9 cellular contexts compared by ENCODE assay signal in the genomic region with DNA sequence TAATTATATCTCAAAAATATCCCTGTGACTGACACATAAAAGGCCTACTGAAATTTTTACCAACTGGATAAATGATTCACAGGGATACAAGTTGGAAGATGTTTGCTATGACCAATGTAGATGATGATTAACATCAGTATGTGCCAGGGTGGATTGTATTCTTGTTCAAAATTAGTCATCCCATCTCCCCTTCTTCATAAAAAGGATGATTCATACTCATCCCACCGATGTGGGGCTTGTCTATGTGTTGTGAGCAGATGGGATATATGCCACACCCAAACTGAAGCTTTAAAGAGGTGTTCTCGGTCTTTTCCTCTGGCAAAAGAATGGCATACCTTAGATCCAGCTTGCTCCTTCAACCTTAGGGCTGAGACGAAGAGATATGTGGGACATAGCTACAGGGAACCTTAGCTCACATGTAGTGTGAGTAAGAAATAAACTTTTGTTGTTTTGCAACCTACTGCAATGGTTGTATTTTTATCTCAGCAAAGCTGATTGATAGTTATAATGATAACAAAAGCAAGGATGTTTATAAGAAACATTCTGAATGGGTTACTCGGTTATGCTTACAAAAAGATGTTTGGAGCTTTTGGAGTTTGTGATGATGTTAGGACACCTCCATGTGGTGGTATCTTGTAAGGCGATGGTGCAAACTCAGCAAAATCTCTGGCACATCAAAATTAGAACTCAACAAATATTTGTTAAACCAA. TPM values are rescaled to one million over a fixed set of nuclear protein-coding genes. Genes with fewer than 3 reads are reported as not detected.
DNase-seq lines count a peak whose midpoint lies in the region; ATAC-seq and TF ChIP-seq lines count a peak whose summit lies in the region.
"Had no signal": no experiment of that assay in that cellular context is flagged by ENCODE, and none has a peak within 500 bp of the region (broad histone marks: within the 10 kb centered on the region; RNA-seq: fewer than 3 reads in every experiment).

No MANE protein-coding gene starts in this region.

- TF ChIP-seq RAD21 in neural cell (conservative IDR thresholded peaks at IDR 0.05) = peak; percentile 52

- H3K27me3 ChIP-seq in KMS-11 (ENCODE audit: insufficient read depth, low read depth) = no peaks in the 10 kb centered on the region
- H3K27me3 ChIP-seq in breast epithelium = no peaks in the 10 kb centered on the region
- no peaks in the 10 kb centered on the region for H3K27me3 ChIP-seq in neural cell (ENCODE audit: insufficient read depth, low read depth, low read length)
- H3K27me3 ChIP-seq: neutrophil had no signal

- intact Hi-C loops in breast epithelium (cut with DNase I; ENCODE audit: low total_unique reads) = no loop called here

- H2AFZ ChIP-seq in KMS-11 (ENCODE audit: low read depth) (no peak overlapping the region), neural cell (ENCODE audit: low read depth, low read length) (no peak overlapping the region)

- H3K27ac ChIP-seq in KMS-11 (no peak overlapping the region), breast epithelium (no peak overlapping the region), neural cell (ENCODE audit: low read length) (no peak overlapping the region)
- H3K27ac ChIP-seq: neutrophil had no signal

- H3K9me2 ChIP-seq in neural cell (ENCODE audit: insufficient read depth, low read length) = no peaks in the 10 kb centered on the region

- TF ChIP-seq CTCF in KMS-11 (conservative IDR thresholded peaks at IDR 0.05; ENCODE audit: low read depth, low read length) = 0 out of 2 replicates have a peak, but pooled peaks have one; percentile 34
- TF ChIP-seq CTCF in breast epithelium (IDR thresholded peaks at IDR 0.05) = peak in 2 of 3 donors; percentile 9 to 19
- peak; percentile 43 for TF ChIP-seq CTCF in neural cell (IDR thresholded peaks at IDR 0.05; ENCODE audit: poor library complexity, severe bottlenecking)

- H3K79me2 ChIP-seq in KMS-11 (ENCODE audit: insufficient read depth, low read depth) = no peaks in the 10 kb centered on the region
- H3K79me2 ChIP-seq in neural cell (replicated peaks; ENCODE audit: insufficient read depth, low read length) = no peaks in the 10 kb centered on the region

- no peaks in the 10 kb centered on the region for H3K36me3 ChIP-seq in KMS-11 (ENCODE audit: insufficient read depth)
- H3K36me3 ChIP-seq in breast epithelium = no peaks in the 10 kb centered on the region
- no peaks in the 10 kb centered on the region for H3K36me3 ChIP-seq in neural cell (ENCODE audit: insufficient read depth, low read length)
- H3K36me3 ChIP-seq: neutrophil had no signal

- peak; percentile 97 for DNase-seq in ELR (ENCODE audit: low read depth)
- DNase-seq in breast epithelium (ENCODE audit: low spot score in 2 of 2) = no peak
- no peak for DNase-seq in activated naive CD4-positive, alpha-beta T cell treated with Interleukin-2 at 50 U/mL for 16 hours
- no peak for DNase-seq in UCSD-AML1 (lab: John Stamatoyannopoulos, UW; ENCODE audit: unreplicated experiment)

- TF ChIP-seq EP300 in neural cell (conservative IDR thresholded peaks at IDR 0.05; ENCODE audit: poor library complexity, severe bottlenecking) = no peak

- H3K4me1 ChIP-seq in KMS-11 (ENCODE audit: low read depth, poor library complexity, severe bottlenecking) = no peaks in the 10 kb centered on the region
- H3K4me1 ChIP-seq in breast epithelium = no peaks in the 10 kb centered on the region

- H3K9me3 ChIP-seq in breast epithelium = no peaks in the 10 kb centered on the region
- H3K9me3 ChIP-seq in neural cell (ENCODE audit: low read length) = no peaks in the 10 kb centered on the region
- H3K9me3 ChIP-seq: neutrophil had no signal

- H3K9ac ChIP-seq in KMS-11 (no peak overlapping the region), neural cell (ENCODE audit: low read length) (no peak overlapping the region)

- ATAC-seq in GM21360 (IDR thresholded peaks at IDR 0.05; ENCODE audit: unreplicated experiment) (peak; percentile 84), GM21526 (IDR thresholded peaks at IDR 0.05; ENCODE audit: low FRiP score, unreplicated experiment) (no peak)

- H3F3A ChIP-seq in neural cell (ENCODE audit: insufficient read depth, low read length, poor library complexity, severe bottlenecking) = no peaks in the 10 kb centered on the region

- TF ChIP-seq POLR2A in breast epithelium (IDR thresholded peaks at IDR 0.05) = no peak

- H3K4me2 ChIP-seq in KMS-11 (no peak overlapping the region), neural cell (ENCODE audit: low read length) (no peak overlapping the region)

- H3K4me3 ChIP-seq in KMS-11 (IDR thresholded peaks at IDR 0.05; ENCODE audit: insufficient read depth, low read depth, low read length) = no peak overlapping the region
- H3K4me3 ChIP-seq in breast epithelium = no peak overlapping the region
- no peak overlapping the region for H3K4me3 ChIP-seq in neural cell (ENCODE audit: low read length)

- H4K20me1 ChIP-seq in KMS-11 (ENCODE audit: insufficient read depth) = no peaks in the 10 kb centered on the region
- no peaks in the 10 kb centered on the region for H4K20me1 ChIP-seq in neural cell (ENCODE audit: insufficient read depth)

TF ChIP-seq in neural cell, 6 proteins besides CTCF, POLR2A, EP300 and RAD21:
- peak; percentile 44 for TF ChIP-seq SMC3 (conservative IDR thresholded peaks at IDR 0.05; ENCODE audit: poor library complexity)
- TF ChIP-seq POLR2AphosphoS5 (IDR thresholded peaks at IDR 0.05) = no peak

RNA-seq across cellular contexts. Expression of gene SPATA17, which starts 29.4 kb away (rescaled TPM):
- 1 to 10 TPM in 1 of 3 donors, under 1 TPM in 2; 0.48 to 1.3 (median 0.59) TPM for total RNA-seq in breast epithelium
- polyA plus RNA-seq in neural cell = 3.1 and 6.0 TPM in 2 replicates
- 5.4 and 6.6 TPM in 2 replicates for polyA minus RNA-seq in neural cell

RNA-seq across cellular contexts. Expression of gene GPATCH2, which starts 29.6 kb away (rescaled TPM):
- 10 to 100 TPM; 12.0 to 29.3 (median 23.9) TPM for total RNA-seq in breast epithelium
- polyA plus RNA-seq in neural cell = 12.3 and 17.1 TPM in 2 replicates
- polyA minus RNA-seq in neural cell = 44.3 and 54.8 TPM in 2 replicates
